Comparison of ENCODE assay signal across 1 cellular context in the genomic region with DNA sequence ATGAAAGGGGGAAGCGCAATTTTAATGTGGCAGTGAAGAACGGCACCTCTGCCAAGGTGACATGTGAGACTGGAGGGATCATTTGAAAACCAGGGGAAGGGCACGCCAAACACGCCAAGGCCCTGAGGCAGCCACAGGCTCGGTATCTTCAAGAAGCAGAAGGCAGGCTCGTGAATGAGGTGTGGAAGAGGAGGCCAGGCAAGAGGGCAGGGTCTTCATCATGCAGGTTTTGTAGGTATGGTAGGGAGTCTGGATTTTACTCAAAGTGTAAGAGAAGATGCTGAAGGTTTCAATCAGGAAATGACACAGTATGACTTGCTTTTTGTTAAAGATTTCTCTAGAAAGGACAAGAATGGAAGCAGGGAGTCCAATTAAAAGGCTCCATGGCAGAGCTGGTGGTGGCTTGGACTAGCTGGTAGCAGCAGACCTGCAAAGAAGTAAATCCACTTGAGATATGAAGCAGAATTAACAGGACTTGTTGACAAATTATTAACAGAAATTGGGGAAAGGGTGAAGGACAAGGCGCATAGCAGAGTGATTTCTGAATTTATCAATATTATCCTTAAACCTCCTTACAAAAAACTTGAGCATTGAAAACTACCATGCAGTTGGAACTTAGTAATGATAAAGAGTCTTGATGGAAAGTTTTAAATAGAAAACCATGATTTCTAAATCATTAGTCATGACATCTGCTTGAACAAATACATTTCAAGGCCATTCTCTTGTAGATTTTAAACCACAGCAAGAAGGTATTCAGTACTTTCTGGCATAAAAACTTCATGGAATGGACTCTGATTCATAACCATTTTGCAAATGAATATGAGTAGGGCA.
TF ChIP-seq lines count a peak whose summit lies in the region.

No MANE protein-coding gene starts in this region.

TF ChIP-seq in HepG2, 621 proteins besides CTCF, POLR2A, EP300 and RAD21 (continued from another document):
- TF ChIP-seq, protein P1, sequence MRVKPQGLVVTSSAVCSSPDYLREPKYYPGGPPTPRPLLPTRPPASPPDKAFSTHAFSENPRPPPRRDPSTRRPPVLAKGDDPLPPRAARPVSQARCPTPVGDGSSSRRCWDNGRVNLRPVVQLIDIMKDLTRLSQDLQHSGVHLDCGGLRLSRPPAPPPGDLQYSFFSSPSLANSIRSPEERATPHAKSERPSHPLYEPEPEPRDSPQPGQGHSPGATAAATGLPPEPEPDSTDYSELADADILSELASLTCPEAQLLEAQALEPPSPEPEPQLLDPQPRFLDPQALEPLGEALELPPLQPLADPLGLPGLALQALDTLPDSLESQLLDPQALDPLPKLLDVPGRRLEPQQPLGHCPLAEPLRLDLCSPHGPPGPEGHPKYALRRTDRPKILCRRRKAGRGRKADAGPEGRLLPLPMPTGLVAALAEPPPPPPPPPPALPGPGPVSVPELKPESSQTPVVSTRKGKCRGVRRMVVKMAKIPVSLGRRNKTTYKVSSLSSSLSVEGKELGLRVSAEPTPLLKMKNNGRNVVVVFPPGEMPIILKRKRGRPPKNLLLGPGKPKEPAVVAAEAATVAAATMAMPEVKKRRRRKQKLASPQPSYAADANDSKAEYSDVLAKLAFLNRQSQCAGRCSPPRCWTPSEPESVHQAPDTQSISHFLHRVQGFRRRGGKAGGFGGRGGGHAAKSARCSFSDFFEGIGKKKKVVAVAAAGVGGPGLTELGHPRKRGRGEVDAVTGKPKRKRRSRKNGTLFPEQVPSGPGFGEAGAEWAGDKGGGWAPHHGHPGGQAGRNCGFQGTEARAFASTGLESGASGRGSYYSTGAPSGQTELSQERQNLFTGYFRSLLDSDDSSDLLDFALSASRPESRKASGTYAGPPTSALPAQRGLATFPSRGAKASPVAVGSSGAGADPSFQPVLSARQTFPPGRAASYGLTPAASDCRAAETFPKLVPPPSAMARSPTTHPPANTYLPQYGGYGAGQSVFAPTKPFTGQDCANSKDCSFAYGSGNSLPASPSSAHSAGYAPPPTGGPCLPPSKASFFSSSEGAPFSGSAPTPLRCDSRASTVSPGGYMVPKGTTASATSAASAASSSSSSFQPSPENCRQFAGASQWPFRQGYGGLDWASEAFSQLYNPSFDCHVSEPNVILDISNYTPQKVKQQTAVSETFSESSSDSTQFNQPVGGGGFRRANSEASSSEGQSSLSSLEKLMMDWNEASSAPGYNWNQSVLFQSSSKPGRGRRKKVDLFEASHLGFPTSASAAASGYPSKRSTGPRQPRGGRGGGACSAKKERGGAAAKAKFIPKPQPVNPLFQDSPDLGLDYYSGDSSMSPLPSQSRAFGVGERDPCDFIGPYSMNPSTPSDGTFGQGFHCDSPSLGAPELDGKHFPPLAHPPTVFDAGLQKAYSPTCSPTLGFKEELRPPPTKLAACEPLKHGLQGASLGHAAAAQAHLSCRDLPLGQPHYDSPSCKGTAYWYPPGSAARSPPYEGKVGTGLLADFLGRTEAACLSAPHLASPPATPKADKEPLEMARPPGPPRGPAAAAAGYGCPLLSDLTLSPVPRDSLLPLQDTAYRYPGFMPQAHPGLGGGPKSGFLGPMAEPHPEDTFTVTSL (CRISPR knock-in tag; IDR thresholded peaks at IDR 0.05; ENCODE audit: borderline replicate concordance), result peak; percentile 45; the same call in 1 of the 2 replicates
- TF ChIP-seq, protein P2, sequence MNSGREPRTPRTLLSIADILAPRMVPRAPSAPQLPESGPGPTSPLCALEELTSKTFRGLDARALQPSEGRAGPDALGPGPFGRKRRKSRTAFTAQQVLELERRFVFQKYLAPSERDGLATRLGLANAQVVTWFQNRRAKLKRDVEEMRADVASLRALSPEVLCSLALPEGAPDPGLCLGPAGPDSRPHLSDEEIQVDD (CRISPR knock-in tag; IDR thresholded peaks at IDR 0.05; ENCODE audit: borderline replicate concordance), result no peak
- TF ChIP-seq ZNF354B (CRISPR knock-in tag; IDR thresholded peaks at IDR 0.05) (no peak), SOX5 (CRISPR knock-in tag; IDR thresholded peaks at IDR 0.05; ENCODE audit: borderline replicate concordance) (peak; percentile 13; the same call in 1 of the 2 replicates), SNRNP70 (IDR thresholded peaks at IDR 0.05; ENCODE audit: low read depth, low read length) (no peak), FOSL2 (CRISPR knock-in tag; IDR thresholded peaks at IDR 0.05) (no peak), SALL1 (CRISPR knock-in tag; IDR thresholded peaks at IDR 0.05) (no peak), CREB1 (IDR thresholded peaks at IDR 0.05) (no peak), CREB1 (CRISPR knock-in tag; IDR thresholded peaks at IDR 0.05) (0 out of 2 replicates have a peak, but pooled peaks have one; percentile 32), GATAD2A (CRISPR knock-in tag; IDR thresholded peaks at IDR 0.05) (peak; percentile 66)
TF ChIP-seq in HepG2: peak in this region for 30.
